Comparison of ENCODE assay signal across 8 cellular contexts in the genomic region with DNA sequence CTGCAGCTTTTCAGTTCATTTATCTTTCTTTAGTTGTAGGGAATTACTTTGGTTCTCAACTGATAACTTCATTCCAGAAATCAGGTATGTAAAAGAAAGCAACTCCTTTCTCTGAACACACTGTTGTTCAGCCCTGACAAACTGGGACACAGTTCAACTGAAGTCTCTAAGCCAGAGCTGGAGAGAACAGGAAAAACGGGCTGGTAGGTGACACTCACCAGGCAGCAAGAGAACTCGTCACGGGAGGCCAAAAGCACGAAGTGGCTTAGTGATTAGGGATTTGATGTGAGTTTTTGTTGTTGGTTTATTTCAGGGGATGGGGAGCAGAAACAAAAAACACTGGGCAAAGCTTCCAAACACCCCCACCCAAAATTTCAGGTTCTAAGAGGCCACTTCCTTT. TPM values are rescaled to one million over a fixed set of nuclear protein-coding genes. Genes with fewer than 3 reads are reported as not detected.
DNase-seq lines count a peak whose midpoint lies in the region; ATAC-seq and TF ChIP-seq lines count a peak whose summit lies in the region.

No MANE protein-coding gene starts in this region.

- H3K9me3 Mint-ChIP-seq in glutamatergic neuron (ENCODE audit: unreplicated experiment), result peaks cover 15% of the 10 kb centered on the region

- peaks cover 97% of the 10 kb centered on the region for H3K79me2 ChIP-seq in DOHH2 (ENCODE audit: control insufficient read depth, low read length)

- H3K36me3 ChIP-seq in DOHH2 (ENCODE audit: control insufficient read depth, low read length) (peaks cover 95% of the 10 kb centered on the region), RWPE2 (ENCODE audit: low read depth) (peaks cover 87% of the 10 kb centered on the region), rectal smooth muscle tissue (ENCODE audit: control insufficient read depth, insufficient read depth, low read length) (peaks cover 40% of the 10 kb centered on the region)

- peak overlapping the region; percentile 86 for H3K27ac ChIP-seq in DOHH2 (ENCODE audit: low read depth, low read length)
- H3K27ac ChIP-seq in RWPE2 (ENCODE audit: poor library complexity, severe bottlenecking), result peak overlapping the region; percentile 100
- peak overlapping the region; percentile 99 for H3K27ac ChIP-seq in epithelial cell of prostate
- peak overlapping the region; percentile 99 for H3K27ac ChIP-seq in rectal smooth muscle tissue (ENCODE audit: low read depth, low read length)

- H3K9ac ChIP-seq in rectal smooth muscle tissue (ENCODE audit: low read length), result no peak overlapping the region

- H3K4me1 ChIP-seq in DOHH2 (ENCODE audit: control insufficient read depth, low read length) (peaks cover 98% of the 10 kb centered on the region), RWPE2 (ENCODE audit: insufficient read depth, poor library complexity, severe bottlenecking) (peaks cover 91% of the 10 kb centered on the region), rectal smooth muscle tissue (ENCODE audit: control insufficient read depth, insufficient read depth, low read length) (peaks cover 97% of the 10 kb centered on the region)

- H3K27ac Mint-ChIP-seq in glutamatergic neuron (ENCODE audit: unreplicated experiment), result no peak overlapping the region

- no peak for DNase-seq in RWPE2 (ENCODE audit: low spot score)
- DNase-seq in epithelial cell of prostate (ENCODE audit: low read depth, low spot score), result no peak
- no peak for DNase-seq in effector CD8-positive, alpha-beta T cell (lab: John Stamatoyannopoulos, UW)
- DNase-seq in NOMO-1 treated with dmso at 0.1 percent for 144 hours (lab: John Stamatoyannopoulos, UW; ENCODE audit: unreplicated experiment), result no peak
- DNase-seq in glutamatergic neuron, result no peak
- no peak for DNase-seq in activated CD8-positive, alpha-beta memory T cell treated with anti-CD3 and anti-CD28 coated beads, Interleukin-2, amount 50 U/mL, for 4 hours

- peaks cover 35% of the 10 kb centered on the region for H3K4me1 Mint-ChIP-seq in glutamatergic neuron (ENCODE audit: low read depth, unreplicated experiment)

- no peaks in the 10 kb centered on the region for H3K36me3 Mint-ChIP-seq in glutamatergic neuron (ENCODE audit: unreplicated experiment)

- TF ChIP-seq CTCF in DOHH2 (IDR thresholded peaks at IDR 0.05; ENCODE audit: low read depth, low read length, poor library complexity, severe bottlenecking), result no peak
- TF ChIP-seq CTCF in RWPE2 (IDR thresholded peaks at IDR 0.05; ENCODE audit: poor library complexity, severe bottlenecking), result no peak
- no peak for TF ChIP-seq CTCF in glutamatergic neuron (IDR thresholded peaks at IDR 0.05; ENCODE audit: partially characterized antibody, unreplicated experiment)

- no peaks in the 10 kb centered on the region for H3K9me3 ChIP-seq in DOHH2 (ENCODE audit: control insufficient read depth, insufficient read depth, low read length)
- no peaks in the 10 kb centered on the region for H3K9me3 ChIP-seq in RWPE2 (ENCODE audit: severe bottlenecking)

- no peak for ATAC-seq in RWPE2 (ENCODE audit: low read depth)

- no peaks in the 10 kb centered on the region for H3K9me2 ChIP-seq in DOHH2 (replicated peaks; ENCODE audit: control insufficient read depth, low read length)

- H3K4me2 ChIP-seq in DOHH2 (ENCODE audit: low read length), result peak overlapping the region; percentile 82

- H3K4me3 Mint-ChIP-seq in glutamatergic neuron (ENCODE audit: unreplicated experiment), result no peak overlapping the region

- no peaks in the 10 kb centered on the region for H3K27me3 ChIP-seq in DOHH2 (ENCODE audit: control insufficient read depth, low read length)
- no peaks in the 10 kb centered on the region for H3K27me3 ChIP-seq in RWPE2 (ENCODE audit: insufficient read depth, poor library complexity, severe bottlenecking)
- no peaks in the 10 kb centered on the region for H3K27me3 ChIP-seq in rectal smooth muscle tissue (ENCODE audit: control insufficient read depth, insufficient read depth, low read length)

- no peak overlapping the region for H3K4me3 ChIP-seq in DOHH2 (ENCODE audit: low read length)
- H3K4me3 ChIP-seq in RWPE2 (ENCODE audit: severe bottlenecking), result no peak overlapping the region
- peak overlapping the region; percentile 43 for H3K4me3 ChIP-seq in rectal smooth muscle tissue (ENCODE audit: low read length)

- 0 out of 2 replicates have a peak, but pooled peaks cover 8% of the 10 kb centered on the region for H4K20me1 ChIP-seq in DOHH2 (ENCODE audit: control insufficient read depth, insufficient read depth, low read depth, low read length)

- peaks cover 17% of the 10 kb centered on the region for H3K27me3 Mint-ChIP-seq in glutamatergic neuron (ENCODE audit: unreplicated experiment)

- peaks cover 26% of the 10 kb centered on the region for H3F3A ChIP-seq in DOHH2 (ENCODE audit: control insufficient read depth, insufficient read depth)

RNA-seq across cellular contexts. Expression of a gene that starts 54.1 kb away (rescaled TPM):
- total RNA-seq in glutamatergic neuron (ENCODE audit: unreplicated experiment), result 122 TPM
